ENCODE assay signal across 8 cellular contexts in the genomic region with DNA sequence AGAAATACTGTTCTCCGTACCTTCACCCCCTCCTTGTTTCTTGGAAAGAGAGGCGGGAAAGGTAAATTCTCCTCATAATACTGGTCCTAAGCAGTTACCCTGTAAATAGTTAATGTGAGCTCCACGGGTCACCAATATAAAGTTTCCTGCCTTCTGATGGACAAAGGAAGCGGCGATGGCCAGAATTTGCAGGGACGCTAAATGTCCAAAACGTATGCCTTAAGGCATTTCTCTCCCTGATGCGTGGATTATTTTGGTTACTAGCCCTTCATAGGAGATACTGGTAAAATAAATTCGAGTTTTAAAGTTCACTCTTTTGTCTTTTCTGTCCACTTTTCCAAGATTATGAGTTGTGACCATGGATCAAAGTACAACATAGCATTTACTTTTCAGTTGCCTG. TPM values are rescaled to one million over a fixed set of nuclear protein-coding genes. Genes with fewer than 3 reads are reported as not detected.
A peak's percentile ranks its signal among the peaks of the same experiment; 100 is the strongest.
DNase-seq lines count a peak whose midpoint lies in the region; ATAC-seq and TF ChIP-seq lines count a peak whose summit lies in the region.

No MANE protein-coding gene starts in this region.

- H3K4me3 ChIP-seq in AG04449 (ENCODE audit: low read depth, low read length), result peak overlapping the region; percentile 80
- peak overlapping the region; percentile 87 for H3K4me3 ChIP-seq in HUES64 (ENCODE audit: low read length)
- peak overlapping the region in 58 of 59 donors; percentile 31 to 80 (median 62) for H3K4me3 ChIP-seq in dorsolateral prefrontal cortex
- no peak overlapping the region for H3K4me3 ChIP-seq in naive thymus-derived CD4-positive, alpha-beta T cell (ENCODE audit: low read length)

- H3K27me3 Mint-ChIP-seq in naive thymus-derived CD4-positive, alpha-beta T cell, result peaks cover 52 to 76% (median 63%) of the 10 kb centered on the region in 5 donors

- no peak for ATAC-seq in naive thymus-derived CD4-positive, alpha-beta T cell
- ATAC-seq in GM18511 (IDR thresholded peaks at IDR 0.05; ENCODE audit: unreplicated experiment) (no peak), GM18858 (IDR thresholded peaks at IDR 0.05; ENCODE audit: unreplicated experiment) (no peak), GM19397 (IDR thresholded peaks at IDR 0.05; ENCODE audit: unreplicated experiment) (no peak)

- peaks cover 0 to 2% (median 0%) of the 10 kb centered on the region in 11 donors for H3K9me3 Mint-ChIP-seq in naive thymus-derived CD4-positive, alpha-beta T cell

- CTCF ChIA-PET in AG04449 (lab: Yijun Ruan, JAX), result interaction anchor here (0.9 to 9.4 kb wide), 13 partner anchors 10 to 306 kb away, joined by 3 to 82 read pairs (median 4); partner anchors contain the start of genes ODR4 and TPR
- CTCF ChIA-PET in naive thymus-derived CD4-positive, alpha-beta T cell (lab: Charles Lee), result no interaction called here

- H3K27ac ChIP-seq in HUES64 (ENCODE audit: low read depth, low read length) (no peak overlapping the region), dorsolateral prefrontal cortex (peak overlapping the region in 52 of 59 donors; percentile 2 to 93 (median 78))
- H3K27ac ChIP-seq in naive thymus-derived CD4-positive, alpha-beta T cell (ENCODE audit: low read depth, low read length), result no peak overlapping the region

- WGBS in HUES64, result 63% methylated on average over 7 of the region's 9 CpGs

- DNase-seq in AG04449 (ENCODE audit: low read depth, low spot score) (no peak), dorsolateral prefrontal cortex (no peak), D341Med (ENCODE audit: low spot score) (no peak)
- no peak for DNase-seq in naive thymus-derived CD4-positive, alpha-beta T cell

- POLR2A ChIA-PET in AG04449 (lab: Yijun Ruan, JAX), result interaction anchor here (1.3 to 1.7 kb wide), 3 partner anchors 182 to 306 kb away, joined by 3 to 6 read pairs (median 4); partner anchors contain the start of gene TPR
- POLR2A ChIA-PET in naive thymus-derived CD4-positive, alpha-beta T cell (lab: Charles Lee), result no interaction called here

- TF ChIP-seq CTCF in AG04449 (IDR thresholded peaks at IDR 0.05; ENCODE audit: insufficient read depth, low read length, missing control alignments) (no peak), dorsolateral prefrontal cortex (IDR thresholded peaks at IDR 0.05 in 54 of 56, conservative IDR thresholded peaks at IDR 0.05 in 2 of 56; ENCODE audit: low read depth in 1 of 56, partially characterized antibody in 56 of 56) (no peak)

- no peaks in the 10 kb centered on the region for H3K36me3 Mint-ChIP-seq in naive thymus-derived CD4-positive, alpha-beta T cell

- H3K4me3 Mint-ChIP-seq in naive thymus-derived CD4-positive, alpha-beta T cell, result peak overlapping the region; percentile 29 to 86 (median 70)

- no peaks in the 10 kb centered on the region for H3K9me3 ChIP-seq in HUES64 (ENCODE audit: insufficient read depth, low read depth, low read length)
- no peaks in the 10 kb centered on the region for H3K9me3 ChIP-seq in naive thymus-derived CD4-positive, alpha-beta T cell (ENCODE audit: control insufficient read depth in 2 of 3, low read length in 3 of 3)

- H3K9ac ChIP-seq in HUES64 (ENCODE audit: low read depth, low read length), result peak overlapping the region; percentile 82; the same call in 1 of the 2 replicates

- peaks cover 2% of the 10 kb centered on the region; the same call in 1 of the 2 replicates for H3K4me1 ChIP-seq in HUES64 (ENCODE audit: insufficient read depth, low read length)
- no peaks in the 10 kb centered on the region for H3K4me1 ChIP-seq in naive thymus-derived CD4-positive, alpha-beta T cell (ENCODE audit: control insufficient read depth in 2 of 2, insufficient read depth in 2 of 2, low read length in 2 of 2)

- H3K36me3 ChIP-seq in HUES64 (ENCODE audit: insufficient read depth, low read length), result no peaks in the 10 kb centered on the region
- H3K36me3 ChIP-seq in naive thymus-derived CD4-positive, alpha-beta T cell (ENCODE audit: control insufficient read depth in 2 of 3, insufficient read depth in 3 of 3, low read length in 3 of 3), result no peaks in the 10 kb centered on the region

- H3K27ac Mint-ChIP-seq in naive thymus-derived CD4-positive, alpha-beta T cell, result no peak overlapping the region

- H3K27me3 ChIP-seq in HUES64 (ENCODE audit: insufficient read depth, low read length) (peaks cover 37% of the 10 kb centered on the region), dorsolateral prefrontal cortex (peaks cover 0 to 22% (median 0%) of the 10 kb centered on the region in 45 donors)
- peaks cover 0 to 4% of the 10 kb centered on the region in 2 donors for H3K27me3 ChIP-seq in naive thymus-derived CD4-positive, alpha-beta T cell (ENCODE audit: control insufficient read depth in 2 of 2, insufficient read depth in 2 of 2, low read length in 2 of 2)

- intact Hi-C loops in dorsolateral prefrontal cortex (cut with DNase I), result loop anchor here in 1 of 2 donors (2.0 kb wide), 1 partner anchor 246 kb away; no protein-coding TSS in a partner anchor
- intact Hi-C loops in naive thymus-derived CD4-positive, alpha-beta T cell (cut with micrococcal nuclease), result loop anchor here in 1 of 2 donors (5.0 to 10.0 kb wide), 2 partner anchors 64 to 276 kb away; no protein-coding TSS in a partner anchor

- peaks cover 6 to 22% (median 16%) of the 10 kb centered on the region in 7 donors for H3K4me1 Mint-ChIP-seq in naive thymus-derived CD4-positive, alpha-beta T cell

RNA-seq across cellular contexts. Expression of gene PTGS2, which starts 0.9 kb away (rescaled TPM):
- 0.20 TPM for polyA plus RNA-seq in HUES64 (2013, experiment 1 of 2)
- polyA plus RNA-seq in HUES64 (2013, experiment 2 of 2), result 0.32 TPM
- 10 to 100 TPM in 17 of 120 experiments, 1 to 10 TPM in 103; 2.3 to 27.2 (median 6.1) TPM for total RNA-seq in dorsolateral prefrontal cortex
- total RNA-seq in naive thymus-derived CD4-positive, alpha-beta T cell, result 10 to 100 TPM in 2 of 5 experiments, under 1 TPM in 1, not detected in 2; 0.17 to 73.8 (median 21.8) TPM
- polyA plus RNA-seq in naive thymus-derived CD4-positive, alpha-beta T cell, result not detected

Comparison
In these comparisons a context has a peak if more than half of its experiments do, and no peak if none do; other contexts are left out.
1. H3K27ac ChIP-seq: peak in dorsolateral prefrontal cortex (52 of 59); none in HUES64 (single experiment) and naive thymus-derived CD4-positive, alpha-beta T cell (single experiment).